In the genomic region with DNA sequence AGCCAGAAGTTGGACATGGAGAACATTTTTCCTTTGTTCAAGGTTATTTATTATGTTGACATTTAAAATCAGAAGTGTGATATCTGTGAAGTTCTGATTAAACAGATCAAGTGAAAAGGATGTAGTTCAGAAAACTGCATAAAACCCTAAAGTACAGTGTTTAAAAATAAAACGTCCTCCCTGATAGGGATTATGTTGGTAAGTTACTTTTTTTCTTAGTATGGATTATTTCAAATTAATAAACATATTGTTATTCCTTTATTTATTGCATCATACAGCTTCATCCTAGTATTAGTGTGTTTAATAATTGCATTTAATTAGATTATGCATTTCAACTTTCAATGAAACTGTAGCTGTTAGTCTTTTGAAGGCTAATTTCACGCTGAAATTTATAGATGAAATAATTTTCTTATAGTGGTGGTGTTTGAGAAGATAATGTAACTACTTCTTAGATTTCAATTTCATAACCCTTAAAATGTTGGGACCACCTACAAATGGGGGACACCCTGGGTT, we compare ENCODE assay signal across 1 cellular context.
TF ChIP-seq lines count a peak whose summit lies in the region.

No MANE protein-coding gene starts in this region.

TF ChIP-seq in GM23338, 12 proteins besides CTCF, POLR2A, EP300 and RAD21 (continued from another document):
- TF ChIP-seq, protein P1, sequence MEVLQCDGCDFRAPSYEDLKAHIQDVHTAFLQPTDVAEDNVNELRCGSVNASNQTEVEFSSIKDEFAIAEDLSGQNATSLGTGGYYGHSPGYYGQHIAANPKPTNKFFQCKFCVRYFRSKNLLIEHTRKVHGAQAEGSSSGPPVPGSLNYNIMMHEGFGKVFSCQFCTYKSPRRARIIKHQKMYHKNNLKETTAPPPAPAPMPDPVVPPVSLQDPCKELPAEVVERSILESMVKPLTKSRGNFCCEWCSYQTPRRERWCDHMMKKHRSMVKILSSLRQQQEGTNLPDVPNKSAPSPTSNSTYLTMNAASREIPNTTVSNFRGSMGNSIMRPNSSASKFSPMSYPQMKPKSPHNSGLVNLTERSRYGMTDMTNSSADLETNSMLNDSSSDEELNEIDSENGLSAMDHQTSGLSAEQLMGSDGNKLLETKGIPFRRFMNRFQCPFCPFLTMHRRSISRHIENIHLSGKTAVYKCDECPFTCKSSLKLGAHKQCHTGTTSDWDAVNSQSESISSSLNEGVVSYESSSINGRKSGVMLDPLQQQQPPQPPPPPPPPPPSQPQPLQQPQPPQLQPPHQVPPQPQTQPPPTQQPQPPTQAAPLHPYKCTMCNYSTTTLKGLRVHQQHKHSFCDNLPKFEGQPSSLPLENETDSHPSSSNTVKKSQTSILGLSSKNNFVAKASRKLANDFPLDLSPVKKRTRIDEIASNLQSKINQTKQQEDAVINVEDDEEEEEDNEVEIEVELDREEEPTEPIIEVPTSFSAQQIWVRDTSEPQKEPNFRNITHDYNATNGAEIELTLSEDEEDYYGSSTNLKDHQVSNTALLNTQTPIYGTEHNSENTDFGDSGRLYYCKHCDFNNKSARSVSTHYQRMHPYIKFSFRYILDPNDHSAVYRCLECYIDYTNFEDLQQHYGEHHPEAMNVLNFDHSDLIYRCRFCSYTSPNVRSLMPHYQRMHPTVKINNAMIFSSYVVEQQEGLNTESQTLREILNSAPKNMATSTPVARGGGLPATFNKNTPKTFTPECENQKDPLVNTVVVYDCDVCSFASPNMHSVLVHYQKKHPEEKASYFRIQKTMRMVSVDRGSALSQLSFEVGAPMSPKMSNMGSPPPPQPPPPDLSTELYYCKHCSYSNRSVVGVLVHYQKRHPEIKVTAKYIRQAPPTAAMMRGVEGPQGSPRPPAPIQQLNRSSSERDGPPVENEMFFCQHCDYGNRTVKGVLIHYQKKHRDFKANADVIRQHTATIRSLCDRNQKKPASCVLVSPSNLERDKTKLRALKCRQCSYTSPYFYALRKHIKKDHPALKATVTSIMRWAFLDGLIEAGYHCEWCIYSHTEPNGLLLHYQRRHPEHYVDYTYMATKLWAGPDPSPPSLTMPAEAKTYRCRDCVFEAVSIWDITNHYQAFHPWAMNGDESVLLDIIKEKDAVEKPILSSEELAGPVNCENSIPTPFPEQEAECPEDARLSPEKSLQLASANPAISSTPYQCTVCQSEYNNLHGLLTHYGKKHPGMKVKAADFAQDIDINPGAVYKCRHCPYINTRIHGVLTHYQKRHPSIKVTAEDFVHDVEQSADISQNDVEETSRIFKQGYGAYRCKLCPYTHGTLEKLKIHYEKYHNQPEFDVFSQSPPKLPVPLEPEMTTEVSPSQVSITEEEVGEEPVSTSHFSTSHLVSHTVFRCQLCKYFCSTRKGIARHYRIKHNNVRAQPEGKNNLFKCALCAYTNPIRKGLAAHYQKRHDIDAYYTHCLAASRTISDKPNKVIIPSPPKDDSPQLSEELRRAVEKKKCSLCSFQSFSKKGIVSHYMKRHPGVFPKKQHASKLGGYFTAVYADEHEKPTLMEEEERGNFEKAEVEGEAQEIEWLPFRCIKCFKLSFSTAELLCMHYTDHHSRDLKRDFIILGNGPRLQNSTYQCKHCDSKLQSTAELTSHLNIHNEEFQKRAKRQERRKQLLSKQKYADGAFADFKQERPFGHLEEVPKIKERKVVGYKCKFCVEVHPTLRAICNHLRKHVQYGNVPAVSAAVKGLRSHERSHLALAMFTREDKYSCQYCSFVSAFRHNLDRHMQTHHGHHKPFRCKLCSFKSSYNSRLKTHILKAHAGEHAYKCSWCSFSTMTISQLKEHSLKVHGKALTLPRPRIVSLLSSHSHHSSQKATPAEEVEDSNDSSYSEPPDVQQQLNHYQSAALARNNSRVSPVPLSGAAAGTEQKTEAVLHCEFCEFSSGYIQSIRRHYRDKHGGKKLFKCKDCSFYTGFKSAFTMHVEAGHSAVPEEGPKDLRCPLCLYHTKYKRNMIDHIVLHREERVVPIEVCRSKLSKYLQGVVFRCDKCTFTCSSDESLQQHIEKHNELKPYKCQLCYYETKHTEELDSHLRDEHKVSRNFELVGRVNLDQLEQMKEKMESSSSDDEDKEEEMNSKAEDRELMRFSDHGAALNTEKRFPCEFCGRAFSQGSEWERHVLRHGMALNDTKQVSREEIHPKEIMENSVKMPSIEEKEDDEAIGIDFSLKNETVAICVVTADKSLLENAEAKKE (CRISPR knock-in tag; IDR thresholded peaks at IDR 0.05), result no peak
- no peak for TF ChIP-seq JUNB (IDR thresholded peaks at IDR 0.05; ENCODE audit: unreplicated experiment)
- TF ChIP-seq ZNF331 (CRISPR knock-in tag; IDR thresholded peaks at IDR 0.05; ENCODE audit: low read depth), result no peak
- no peak for TF ChIP-seq CREB1 (CRISPR knock-in tag; IDR thresholded peaks at IDR 0.05; ENCODE audit: low read depth)
- TF ChIP-seq, protein P2, sequence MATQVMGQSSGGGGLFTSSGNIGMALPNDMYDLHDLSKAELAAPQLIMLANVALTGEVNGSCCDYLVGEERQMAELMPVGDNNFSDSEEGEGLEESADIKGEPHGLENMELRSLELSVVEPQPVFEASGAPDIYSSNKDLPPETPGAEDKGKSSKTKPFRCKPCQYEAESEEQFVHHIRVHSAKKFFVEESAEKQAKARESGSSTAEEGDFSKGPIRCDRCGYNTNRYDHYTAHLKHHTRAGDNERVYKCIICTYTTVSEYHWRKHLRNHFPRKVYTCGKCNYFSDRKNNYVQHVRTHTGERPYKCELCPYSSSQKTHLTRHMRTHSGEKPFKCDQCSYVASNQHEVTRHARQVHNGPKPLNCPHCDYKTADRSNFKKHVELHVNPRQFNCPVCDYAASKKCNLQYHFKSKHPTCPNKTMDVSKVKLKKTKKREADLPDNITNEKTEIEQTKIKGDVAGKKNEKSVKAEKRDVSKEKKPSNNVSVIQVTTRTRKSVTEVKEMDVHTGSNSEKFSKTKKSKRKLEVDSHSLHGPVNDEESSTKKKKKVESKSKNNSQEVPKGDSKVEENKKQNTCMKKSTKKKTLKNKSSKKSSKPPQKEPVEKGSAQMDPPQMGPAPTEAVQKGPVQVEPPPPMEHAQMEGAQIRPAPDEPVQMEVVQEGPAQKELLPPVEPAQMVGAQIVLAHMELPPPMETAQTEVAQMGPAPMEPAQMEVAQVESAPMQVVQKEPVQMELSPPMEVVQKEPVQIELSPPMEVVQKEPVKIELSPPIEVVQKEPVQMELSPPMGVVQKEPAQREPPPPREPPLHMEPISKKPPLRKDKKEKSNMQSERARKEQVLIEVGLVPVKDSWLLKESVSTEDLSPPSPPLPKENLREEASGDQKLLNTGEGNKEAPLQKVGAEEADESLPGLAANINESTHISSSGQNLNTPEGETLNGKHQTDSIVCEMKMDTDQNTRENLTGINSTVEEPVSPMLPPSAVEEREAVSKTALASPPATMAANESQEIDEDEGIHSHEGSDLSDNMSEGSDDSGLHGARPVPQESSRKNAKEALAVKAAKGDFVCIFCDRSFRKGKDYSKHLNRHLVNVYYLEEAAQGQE (IDR thresholded peaks at IDR 0.05; ENCODE audit: unreplicated experiment), result no peak
- TF ChIP-seq EZH2phosphoT487 (IDR thresholded peaks at IDR 0.05; ENCODE audit: unreplicated experiment), result no peak
